ENCODE assay signal across 1 cellular context in genomic region chr20:48148916-48149672, GRCh38.
TF ChIP-seq lines count a peak whose summit lies in the region.

No MANE protein-coding gene starts in this region.

TF ChIP-seq in GM12878, 131 proteins besides CTCF, POLR2A, EP300 and RAD21 (continued from another document):
- TF ChIP-seq CEBPZ (IDR thresholded peaks at IDR 0.05; ENCODE audit: low read depth, low read length) (no peak), HDAC2 (IDR thresholded peaks at IDR 0.05) (no peak), ATF3 (IDR thresholded peaks at IDR 0.05; ENCODE audit: borderline replicate concordance, extremely low read depth, low read depth, low read length) (no peak), ZBTB11 (CRISPR knock-in tag; IDR thresholded peaks at IDR 0.05) (no peak), TBL1XR1 (IDR thresholded peaks at IDR 0.05; ENCODE audit: low read depth, low read length) (no peak), RUNX3 (IDR thresholded peaks at IDR 0.05; ENCODE audit: low read length) (no peak), GATAD2B (conservative IDR thresholded peaks at IDR 0.05; ENCODE audit: low read depth) (no peak), PAX5 (IDR thresholded peaks at IDR 0.05; ENCODE audit: borderline replicate concordance, low read depth, low read length) (no peak), ZBED1 (IDR thresholded peaks at IDR 0.05; ENCODE audit: borderline replicate concordance) (no peak), E2F4 (IDR thresholded peaks at IDR 0.05; ENCODE audit: low read depth, low read length) (no peak), USF2 (IDR thresholded peaks at IDR 0.05; ENCODE audit: borderline replicate concordance, low read depth, low read length) (no peak), ZNF207 (IDR thresholded peaks at IDR 0.05; ENCODE audit: borderline replicate concordance) (no peak), CHD4 (IDR thresholded peaks at IDR 0.05) (no peak), RAD51 (IDR thresholded peaks at IDR 0.05) (no peak), USF1 (IDR thresholded peaks at IDR 0.05; ENCODE audit: borderline replicate concordance, extremely low read length, insufficient read depth, low read depth, low read length) (no peak), TCF7 (IDR thresholded peaks at IDR 0.05; ENCODE audit: borderline replicate concordance) (no peak), FOS (IDR thresholded peaks at IDR 0.05; ENCODE audit: borderline replicate concordance, extremely low read depth, insufficient read length) (no peak)
TF ChIP-seq in GM12878: peak in this region for 0.
